In genomic region chr16:2028620-2029220, GRCh38 we compare ENCODE assay signal across 13 cellular contexts. TPM values are rescaled to one million over a fixed set of nuclear protein-coding genes. Genes with fewer than 3 reads are reported as not detected.
A peak's percentile ranks its signal among the peaks of the same experiment; 100 is the strongest.
DNase-seq lines count a peak whose midpoint lies in the region; ATAC-seq and TF ChIP-seq lines count a peak whose summit lies in the region.
"Had no signal": no experiment of that assay in that cellular context is flagged by ENCODE, and none has a peak within 500 bp of the region (broad histone marks: within the 10 kb centered on the region; RNA-seq: fewer than 3 reads in every experiment).

No MANE protein-coding gene starts in this region.

- H3K9me3 ChIP-seq in tibial artery: no peaks in the 10 kb centered on the region
- H3K9me3 ChIP-seq: testis had no signal

- peak; percentile 45 for ATAC-seq in left lobe of liver
- no peak for ATAC-seq in GM21619 (IDR thresholded peaks at IDR 0.05; ENCODE audit: unreplicated experiment)

- intact Hi-C loops in tibial artery (cut with DNase I; ENCODE audit: low total_unique reads): no loop called here

- peak overlapping the region in 1 of 2 donors; percentile 98 for H3K27ac ChIP-seq in tibial artery
- H3K27ac ChIP-seq: cardiac muscle cell had no signal

- peaks cover 0 to 13% (median 0%) of the 10 kb centered on the region in 3 donors for H3K36me3 ChIP-seq in tibial artery
- H3K36me3 ChIP-seq: cardiac muscle cell had no signal

- no peaks in the 10 kb centered on the region for H3K27me3 ChIP-seq in tibial artery
- H3K27me3 ChIP-seq: testis had no signal

- DNase-seq in NCI-H1417 (lab: John Stamatoyannopoulos, UW) (peak; percentile 60 to 81 (median 72)), NCI-H1417 treated with DMSO at 0.1 percent for 48 hours (lab: John Stamatoyannopoulos, UW) (no peak), left lobe of liver (ENCODE audit: low spot score) (peak; percentile 78), tibial artery (no peak)
- no peak for DNase-seq in stimulated activated CD4-positive, alpha-beta T cell treated with anti-CD3 and anti-CD28 coated beads, Interleukin-12 subunit alpha, Interleukin-12 subunit beta, amount 100 ng/mL, for 4 hours
- DNase-seq: activated CD8-positive, alpha-beta memory T cell treated with anti-CD3 and anti-CD28 coated beads for 24 hours; hypothalamus; Kasumi-1; NCI-H2171 treated with DMSO at 0.1 percent for 48 hours; testis had no signal

- no peak for TF ChIP-seq CTCF in tibial artery (IDR thresholded peaks at IDR 0.05)

- peak overlapping the region; percentile 62 to 72 for H3K4me3 ChIP-seq in tibial artery
- H3K4me3 ChIP-seq: cardiac muscle cell, testis had no signal

- H3K4me1 ChIP-seq in tibial artery: peaks cover 0 to 82% (median 57%) of the 10 kb centered on the region in 4 donors

RNA-seq across cellular contexts. Expression of gene NHERF2, which starts 2.0 kb away (rescaled TPM):
- 334 TPM for total RNA-seq in left lobe of liver

RNA-seq across cellular contexts. Expression of gene NPW, which starts 9.1 kb away (rescaled TPM):
- 8.5 TPM for total RNA-seq in left lobe of liver
- total RNA-seq: A172 had no signal

RNA-seq across cellular contexts. Expression of gene NTHL1, which starts 18.9 kb away (rescaled TPM):
- 109 TPM for total RNA-seq in left lobe of liver

RNA-seq across cellular contexts. Expression of gene TSC2, which starts 19.1 kb away (rescaled TPM):
- 117 TPM for total RNA-seq in left lobe of liver

RNA-seq across cellular contexts. Expression of gene ZNF598, which starts 19.1 kb away (rescaled TPM):
- total RNA-seq in left lobe of liver: 29.9 TPM

Comparison
In these comparisons a context has a peak if more than half of its experiments do, and no peak if none do; other contexts are left out.
1. DNase-seq: peak in NCI-H1417 (3 of 3) and left lobe of liver (single experiment); none in NCI-H1417 treated with DMSO at 0.1 percent for 48 hours (single experiment), tibial artery (0 of 2) and stimulated activated CD4-positive, alpha-beta T cell treated with anti-CD3 and anti-CD28 coated beads, Interleukin-12 subunit alpha, Interleukin-12 subunit beta, amount 100 ng/mL, for 4 hours (single experiment).